ENCODE assay signal across 20 cellular contexts in genomic region chr4:89579776-89580175, GRCh38.
"Had no signal": no experiment of that assay in that cellular context is flagged by ENCODE, and none has a peak within 500 bp of the region (broad histone marks: within the 10 kb centered on the region; RNA-seq: fewer than 3 reads in every experiment).

No MANE protein-coding gene starts in this region.

- DNase-seq: cortex of kidney; dorsolateral prefrontal cortex; effector CD8-positive, alpha-beta T cell; foreskin melanocyte; head of caudate nucleus; hippocampal formation; kidney glomerular epithelial cell; left lung; lower lobe of right lung; occipital lobe; retina; stimulated activated naive CD4-positive, alpha-beta T cell; stomach; substantia nigra; transverse colon had no signal

- H3K27ac ChIP-seq: dorsolateral prefrontal cortex, left lung, lower lobe of right lung, parathyroid adenoma, prostate gland, stomach, thoracic aorta, transverse colon had no signal

- H2AFZ ChIP-seq: parathyroid adenoma had no signal

- H3K9me3 ChIP-seq: left lung, lower lobe of right lung, prostate gland, stomach, thoracic aorta, transverse colon had no signal

- H3K4me3 ChIP-seq: dorsolateral prefrontal cortex, left lung, lower lobe of right lung, prostate gland, stomach, thoracic aorta, transverse colon had no signal

- H3K4me1 ChIP-seq: left lung, lower lobe of right lung, parathyroid adenoma, prostate gland, stomach, transverse colon had no signal

- H3K79me2 ChIP-seq: parathyroid adenoma had no signal

- H3K27me3 ChIP-seq: left lung, stomach, transverse colon had no signal

- H3K36me3 ChIP-seq: left lung, lower lobe of right lung, prostate gland, stomach, thoracic aorta, transverse colon had no signal

- ATAC-seq: left lung; lower lobe of right lung; natural killer cell treated with Interleukin-12 subunit alpha and Interleukin-12 subunit beta and Interleukin-15 and Interleukin-18, amount 100 ng/mL, for 72 hours; sciatic nerve had no signal
